8 cellular contexts compared by ENCODE assay signal in the genomic region with DNA sequence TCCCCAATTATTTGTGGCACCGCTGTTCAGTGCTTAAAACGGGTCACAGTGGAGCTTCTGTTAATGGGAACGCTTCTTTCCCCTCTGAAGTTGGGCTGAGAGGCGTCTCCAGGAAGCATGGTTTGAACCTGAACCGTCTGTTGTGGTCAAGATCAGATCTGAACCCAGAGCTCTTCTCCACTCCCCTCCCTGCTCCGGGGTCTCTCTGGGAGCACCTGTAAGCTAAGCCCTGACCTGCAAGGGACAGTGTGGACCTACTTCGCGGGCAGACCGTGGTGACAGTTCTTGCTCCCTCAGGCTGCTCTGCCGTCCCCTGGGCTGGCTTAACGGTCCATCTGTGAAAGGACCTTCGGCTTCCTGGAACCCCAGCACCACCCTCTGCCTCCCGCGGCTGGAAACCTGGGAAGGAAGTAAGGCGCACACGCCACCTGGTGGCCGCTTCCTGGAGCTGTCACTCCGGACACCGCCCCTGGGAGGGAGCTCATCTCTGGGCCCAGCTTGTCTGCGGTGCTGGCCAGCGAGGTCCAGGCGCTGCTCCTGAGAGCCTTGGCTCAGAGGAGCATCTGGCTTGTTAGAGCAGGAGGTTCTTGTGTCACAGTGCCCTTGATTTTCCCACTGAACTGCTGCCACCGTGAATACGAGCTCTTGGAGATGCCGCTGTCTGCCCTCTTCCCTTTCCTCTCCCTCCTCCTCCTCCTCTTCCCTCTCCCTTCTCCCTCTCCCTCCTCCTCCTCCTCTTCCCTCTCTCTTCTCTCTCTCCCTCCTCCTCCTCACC.
DNase-seq lines count a peak whose midpoint lies in the region; ATAC-seq and TF ChIP-seq lines count a peak whose summit lies in the region.

No MANE protein-coding gene starts in this region.

- H3K4me1 ChIP-seq in left ventricle myocardium inferior = peaks cover 5% of the 10 kb centered on the region

- DNase-seq in CD14-positive monocyte (ENCODE audit: low spot score) (no peak), NCI-H1930 (lab: John Stamatoyannopoulos, UW) (peak; percentile 35 to 78), left ventricle myocardium inferior (peak; percentile 25), retinal pigment epithelial cell (ENCODE audit: low read depth) (no peak)
- DNase-seq in activated CD8-positive, alpha-beta T cell treated with anti-CD3 and anti-CD28 coated beads, Interleukin-2, amount 10 ng/mL, durations not matched to agents 7 days and 5 days = peak; percentile 52
- DNase-seq in effector CD4-positive, alpha-beta T cell = no peak

- ATAC-seq in GM18909 (IDR thresholded peaks at IDR 0.05; ENCODE audit: poor library complexity, unreplicated experiment) (peak; percentile 65), HG02884 (IDR thresholded peaks at IDR 0.05; ENCODE audit: unreplicated experiment) (no peak)
- ATAC-seq in activated CD8-positive, alpha-beta T cell treated with anti-CD3 and anti-CD28 coated beads, Interleukin-2, amount 10 ng/mL, durations not matched to agents 7 days and 5 days = peak; percentile 79

- intact Hi-C loops in CD14-positive monocyte (cut with micrococcal nuclease) = no loop called here
- intact Hi-C loops in left ventricle myocardium inferior (cut with micrococcal nuclease) = no loop called here

- no peaks in the 10 kb centered on the region for H3K36me3 Mint-ChIP-seq in CD14-positive monocyte
- no peaks in the 10 kb centered on the region for H3K36me3 Mint-ChIP-seq in activated CD8-positive, alpha-beta T cell treated with anti-CD3 and anti-CD28 coated beads, Interleukin-2, amount 10 ng/mL, durations not matched to agents 7 days and 5 days (ENCODE audit: low read depth)

- H3K36me3 ChIP-seq in left ventricle myocardium inferior = no peaks in the 10 kb centered on the region

- CTCF ChIA-PET in activated CD8-positive, alpha-beta T cell treated with anti-CD3 and anti-CD28 coated beads, Interleukin-2, amount 10 ng/mL, durations not matched to agents 7 days and 5 days (lab: Charles Lee) = interaction anchor here (0.6 to 2.2 kb wide), 24 partner anchors 8 to 1029 kb away, joined by 3 to 12 read pairs (median 4); no protein-coding TSS in a partner anchor

- H3K4me3 ChIP-seq in left ventricle myocardium inferior (no peak overlapping the region), retinal pigment epithelial cell (ENCODE audit: low read length) (no peak overlapping the region)

- H3K27me3 ChIP-seq in left ventricle myocardium inferior (ENCODE audit: low read depth) = peaks cover 75% of the 10 kb centered on the region

- no peak overlapping the region for H3K27ac Mint-ChIP-seq in CD14-positive monocyte
- peak overlapping the region; percentile 46 for H3K27ac Mint-ChIP-seq in activated CD8-positive, alpha-beta T cell treated with anti-CD3 and anti-CD28 coated beads, Interleukin-2, amount 10 ng/mL, durations not matched to agents 7 days and 5 days

- TF ChIP-seq CTCF in CD14-positive monocyte (IDR thresholded peaks at IDR 0.05) (peak; percentile 76), left ventricle myocardium inferior (IDR thresholded peaks at IDR 0.05; ENCODE audit: borderline replicate concordance) (peak; percentile 67), retinal pigment epithelial cell (conservative IDR thresholded peaks at IDR 0.05; ENCODE audit: low read depth, low read length) (peak; percentile 29)

- H3K4me1 Mint-ChIP-seq in CD14-positive monocyte = peaks cover 3% of the 10 kb centered on the region
- H3K4me1 Mint-ChIP-seq in activated CD8-positive, alpha-beta T cell treated with anti-CD3 and anti-CD28 coated beads, Interleukin-2, amount 10 ng/mL, durations not matched to agents 7 days and 5 days (ENCODE audit: low read depth) = peaks cover 3% of the 10 kb centered on the region

- H3K27me3 Mint-ChIP-seq in CD14-positive monocyte (ENCODE audit: low read depth in 3 of 3) = peaks cover 4 to 14% (median 11%) of the 10 kb centered on the region in 3 donors
- no peaks in the 10 kb centered on the region for H3K27me3 Mint-ChIP-seq in activated CD8-positive, alpha-beta T cell treated with anti-CD3 and anti-CD28 coated beads, Interleukin-2, amount 10 ng/mL, durations not matched to agents 7 days and 5 days (ENCODE audit: low read depth)

- POLR2A ChIA-PET in activated CD8-positive, alpha-beta T cell treated with anti-CD3 and anti-CD28 coated beads, Interleukin-2, amount 10 ng/mL, durations not matched to agents 7 days and 5 days (lab: Charles Lee) = no interaction called here

- no peak overlapping the region for H3K27ac ChIP-seq in left ventricle myocardium inferior (replicated peaks)

- H3K9me3 Mint-ChIP-seq in CD14-positive monocyte = peaks cover 0 to 2% (median 0%) of the 10 kb centered on the region in 7 donors
- H3K9me3 Mint-ChIP-seq in activated CD8-positive, alpha-beta T cell treated with anti-CD3 and anti-CD28 coated beads, Interleukin-2, amount 10 ng/mL, durations not matched to agents 7 days and 5 days (ENCODE audit: insufficient read depth) = no peaks in the 10 kb centered on the region

- no peaks in the 10 kb centered on the region for H3K9me3 ChIP-seq in left ventricle myocardium inferior (replicated peaks)

- no peak overlapping the region for H3K4me3 Mint-ChIP-seq in CD14-positive monocyte
- H3K4me3 Mint-ChIP-seq in activated CD8-positive, alpha-beta T cell treated with anti-CD3 and anti-CD28 coated beads, Interleukin-2, amount 10 ng/mL, durations not matched to agents 7 days and 5 days = peak overlapping the region; percentile 18

Comparison
In these comparisons a context has a peak if more than half of its experiments do, and no peak if none do; other contexts are left out.
1. DNase-seq: peak in NCI-H1930 (2 of 2), activated CD8-positive, alpha-beta T cell treated with anti-CD3 and anti-CD28 coated beads, Interleukin-2, amount 10 ng/mL, durations not matched to agents 7 days and 5 days (single experiment) and left ventricle myocardium inferior (single experiment); none in CD14-positive monocyte (single experiment), retinal pigment epithelial cell (single experiment) and effector CD4-positive, alpha-beta T cell (single experiment).
2. Peak in every context shown above with its lines, with median percentiles within 50 percentile points of each other: CTCF ChIP-seq.